Comparison of ENCODE assay signal across 29 cellular contexts in genomic region chr7:3605222-3605621, GRCh38.
DNase-seq lines count a peak whose midpoint lies in the region; ATAC-seq, FAIRE-seq and TF ChIP-seq lines count a peak whose summit lies in the region.
"Had no signal": no experiment of that assay in that cellular context is flagged by ENCODE, and none has a peak within 500 bp of the region (broad histone marks: within the 10 kb centered on the region; RNA-seq: fewer than 3 reads in every experiment).

No MANE protein-coding gene starts in this region.

- H3K36me3 ChIP-seq in PC-3 (ENCODE audit: low read depth, low read length) = no peaks in the 10 kb centered on the region
- H3K36me3 ChIP-seq in bronchial epithelial cell (ENCODE audit: control insufficient read depth, insufficient read depth, low read length) = no peaks in the 10 kb centered on the region
- H3K36me3 ChIP-seq: gastrocnemius medialis, left lung, prostate gland had no signal

- no peaks in the 10 kb centered on the region for H3F3A ChIP-seq in PC-3 (ENCODE audit: low read length, unreplicated experiment)

- intact Hi-C loops in PC-3 (cut with micrococcal nuclease) = no loop called here
- intact Hi-C loops in activated CD4-positive, alpha-beta T cell treated with anti-CD3 and anti-CD28 coated beads for 36 hours (cut with DNase I, micrococcal nuclease) = no loop called here

- H3K9ac ChIP-seq in PC-3 (ENCODE audit: low read length) = no peak overlapping the region

- no peak overlapping the region for H3K27ac Mint-ChIP-seq in activated CD4-positive, alpha-beta T cell treated with anti-CD3 and anti-CD28 coated beads for 36 hours
- H3K27ac Mint-ChIP-seq: activated CD4-positive, alpha-beta memory T cell treated with anti-CD3 and anti-CD28 coated beads for 36 hours; activated naive CD4-positive, alpha-beta T cell treated with anti-CD3 and anti-CD28 coated beads, Interleukin-2, amount 50 U/mL, for 24 hours; activated T-helper 17 cell treated with anti-CD3 and anti-CD28 coated beads, Interleukin-2, amount 50 U/mL, for 72 hours; CD14-positive monocyte; naive thymus-derived CD4-positive, alpha-beta T cell; stimulated activated naive CD8-positive, alpha-beta T cell treated with anti-CD3 and anti-CD28 coated beads, Interleukin-15, Interleukin-2, amounts not matched to agents 100 ng/mL and 50 ng/mL, for 24 hours; T-cell had no signal

- H2AFZ ChIP-seq in PC-3 (ENCODE audit: low read length) = 0 out of 2 replicates have a peak overlapping the region, but pooled peaks have one; percentile 7
- H2AFZ ChIP-seq: hepatocyte had no signal

- H3K79me2 ChIP-seq in PC-3 (ENCODE audit: low read length) = no peaks in the 10 kb centered on the region
- H3K79me2 ChIP-seq: hepatocyte had no signal

- H3K27me3 Mint-ChIP-seq in activated CD4-positive, alpha-beta T cell treated with anti-CD3 and anti-CD28 coated beads for 36 hours = no peaks in the 10 kb centered on the region
- H3K27me3 Mint-ChIP-seq: activated naive CD4-positive, alpha-beta T cell treated with anti-CD3 and anti-CD28 coated beads, Interleukin-2, amount 50 U/mL, for 24 hours had no signal

- no peaks in the 10 kb centered on the region for H4K20me1 ChIP-seq in PC-3 (ENCODE audit: low read length)

- H3K4me1 Mint-ChIP-seq in activated CD4-positive, alpha-beta T cell treated with anti-CD3 and anti-CD28 coated beads for 36 hours = no peaks in the 10 kb centered on the region
- H3K4me1 Mint-ChIP-seq: activated naive CD4-positive, alpha-beta T cell treated with anti-CD3 and anti-CD28 coated beads, Interleukin-2, amount 50 U/mL, for 24 hours; activated T-helper 17 cell treated with anti-CD3 and anti-CD28 coated beads, Interleukin-2, amount 50 U/mL, for 72 hours; CD14-positive monocyte; naive thymus-derived CD4-positive, alpha-beta T cell; T-cell had no signal

- peak overlapping the region; percentile 35; the same call in 1 of the 2 replicates for H3K4me2 ChIP-seq in PC-3 (ENCODE audit: low read length)
- H3K4me2 ChIP-seq: hepatocyte had no signal

- DNase-seq in PC-3 (peak; percentile 37), bronchial epithelial cell (ENCODE audit: low read depth) (peak; percentile 60), fibroblast of villous mesenchyme (ENCODE audit: low read depth) (peak; percentile 64), renal cortical epithelial cell (ENCODE audit: low read depth) (peak; percentile 32), dedifferentiated amniotic fluid mesenchymal stem cell (ENCODE audit: extremely low spot score) (no peak), inferior parietal cortex (ENCODE audit: extremely low spot score) (no peak), NCI-H345 (lab: John Stamatoyannopoulos, UW) (no peak)
- no peak for DNase-seq in activated CD4-positive, alpha-beta T cell treated with anti-CD3 and anti-CD28 coated beads for 36 hours
- DNase-seq: activated CD4-positive, alpha-beta memory T cell treated with anti-CD3 and anti-CD28 coated beads for 36 hours; activated CD4-positive, CD25-positive, alpha-beta regulatory T cell; activated CD8-positive, alpha-beta memory T cell treated with anti-CD3 and anti-CD28 coated beads, Interleukin-2, amount 50 U/mL, for 4 hours; aorta; gastrocnemius medialis; left lung; MM.1S; naive thymus-derived CD4-positive, alpha-beta T cell; NCI-H1417 treated with DMSO at 0.1 percent for 48 hours; NCI-H524; nucleus accumbens; T-cell had no signal

- H3K4me3 Mint-ChIP-seq in activated CD4-positive, alpha-beta T cell treated with anti-CD3 and anti-CD28 coated beads for 36 hours = no peak overlapping the region
- H3K4me3 Mint-ChIP-seq: activated CD4-positive, alpha-beta memory T cell treated with anti-CD3 and anti-CD28 coated beads for 36 hours; activated naive CD4-positive, alpha-beta T cell treated with anti-CD3 and anti-CD28 coated beads, Interleukin-2, amount 50 U/mL, for 24 hours; activated T-helper 17 cell treated with anti-CD3 and anti-CD28 coated beads, Interleukin-2, amount 50 U/mL, for 72 hours; CD14-positive monocyte; naive thymus-derived CD4-positive, alpha-beta T cell; stimulated activated naive CD8-positive, alpha-beta T cell treated with anti-CD3 and anti-CD28 coated beads, Interleukin-15, Interleukin-2, amounts not matched to agents 100 ng/mL and 50 ng/mL, for 24 hours; T-cell had no signal

- no peaks in the 10 kb centered on the region for H3K9me2 ChIP-seq in PC-3 (replicated peaks; ENCODE audit: low read length)

- H3K27ac ChIP-seq in PC-3 (ENCODE audit: low read length) = 0 out of 2 replicates have a peak overlapping the region, but pooled peaks have one; percentile 17
- H3K27ac ChIP-seq: epithelial cell of prostate, gastrocnemius medialis, hepatocyte, left lung, prostate gland had no signal

- H3K4me3 ChIP-seq in PC-3 (ENCODE audit: low read length) (no peak overlapping the region), bronchial epithelial cell (ENCODE audit: low read depth, low read length) (no peak overlapping the region), fibroblast of villous mesenchyme (ENCODE audit: low read depth, low read length) (no peak overlapping the region)
- H3K4me3 ChIP-seq: gastrocnemius medialis, hepatocyte, K562, left lung, prostate gland had no signal

- no TSS peak for BruUV-seq in PC-3 (replicated peaks; lab: Mats Ljungman, UMichigan)

- no peaks in the 10 kb centered on the region for H3K9me3 ChIP-seq in PC-3 (ENCODE audit: low read length)
- H3K9me3 ChIP-seq: prostate gland had no signal

- ATAC-seq in PC-3 = peak; percentile 78
- ATAC-seq in activated CD4-positive, alpha-beta T cell treated with anti-CD3 and anti-CD28 coated beads for 36 hours = no peak
- ATAC-seq: activated T-helper 17 cell treated with anti-CD3 and anti-CD28 coated beads, Interleukin-2, amount 50 U/mL, for 72 hours; gastrocnemius medialis; HCT116; K562; left lung; naive thymus-derived CD4-positive, alpha-beta T cell; T-cell had no signal

- no peak for TF ChIP-seq CTCF in PC-3 (conservative IDR thresholded peaks at IDR 0.05; ENCODE audit: low read depth, low read length)
- TF ChIP-seq CTCF in bronchial epithelial cell (IDR thresholded peaks at IDR 0.05; ENCODE audit: insufficient read depth, low read length, severe bottlenecking) = no peak
- no peak for TF ChIP-seq CTCF in fibroblast of villous mesenchyme (IDR thresholded peaks at IDR 0.05; ENCODE audit: insufficient read depth, low read depth, low read length)

- H3K36me3 Mint-ChIP-seq in activated CD4-positive, alpha-beta T cell treated with anti-CD3 and anti-CD28 coated beads for 36 hours (ENCODE audit: low read depth) = no peaks in the 10 kb centered on the region
- H3K36me3 Mint-ChIP-seq: activated CD4-positive, alpha-beta memory T cell treated with anti-CD3 and anti-CD28 coated beads for 36 hours; CD14-positive monocyte; T-cell had no signal

- POLR2A ChIA-PET in PC-3 (lab: Charles Lee; ENCODE audit: unreplicated experiment) = interaction anchor here (0.6 kb wide), 1 partner anchor 140 kb away, joined by 6 read pairs; no protein-coding TSS in a partner anchor
- POLR2A ChIA-PET in activated CD4-positive, alpha-beta T cell treated with anti-CD3 and anti-CD28 coated beads for 36 hours (lab: Charles Lee) = no interaction called here

- CTCF ChIA-PET in PC-3 (lab: Charles Lee) = interaction anchor here (0.5 kb wide), 1 partner anchor 17 kb away, joined by 4 read pairs; no protein-coding TSS in a partner anchor
- CTCF ChIA-PET in activated CD4-positive, alpha-beta T cell treated with anti-CD3 and anti-CD28 coated beads for 36 hours (lab: Charles Lee) = interaction anchor here (0.7 kb wide), 1 partner anchor 12 kb away, joined by 4 read pairs; no protein-coding TSS in a partner anchor

- H3K27me3 ChIP-seq in PC-3 (ENCODE audit: low read length) (no peaks in the 10 kb centered on the region), bronchial epithelial cell (ENCODE audit: control insufficient read depth, insufficient read depth, low read length) (no peaks in the 10 kb centered on the region)
- H3K27me3 ChIP-seq: gastrocnemius medialis, hepatocyte, left lung had no signal

- peaks cover 8% of the 10 kb centered on the region; the same call in 1 of the 2 replicates for H3K4me1 ChIP-seq in PC-3 (ENCODE audit: insufficient read depth, low read length)
- H3K4me1 ChIP-seq: gastrocnemius medialis, left lung, prostate gland had no signal

- FAIRE-seq in bronchial epithelial cell (lab: Jason Lieb, UNC) = no peak
- FAIRE-seq: K562 had no signal

- H3K9me3 Mint-ChIP-seq in activated CD4-positive, alpha-beta T cell treated with anti-CD3 and anti-CD28 coated beads for 36 hours (ENCODE audit: low read depth) = peaks cover 6% of the 10 kb centered on the region
- H3K9me3 Mint-ChIP-seq: activated naive CD4-positive, alpha-beta T cell treated with anti-CD3 and anti-CD28 coated beads, Interleukin-2, amount 50 U/mL, for 24 hours had no signal

Comparison
In these comparisons a context has a peak if more than half of its experiments do, and no peak if none do; other contexts are left out.
1. DNase-seq: peak in PC-3 (single experiment), bronchial epithelial cell (single experiment), fibroblast of villous mesenchyme (single experiment) and renal cortical epithelial cell (single experiment); none in dedifferentiated amniotic fluid mesenchymal stem cell (single experiment), activated CD4-positive, alpha-beta T cell treated with anti-CD3 and anti-CD28 coated beads for 36 hours (single experiment), inferior parietal cortex (single experiment) and NCI-H345 (single experiment).